Comparison of ENCODE assay signal across 17 cellular contexts in the genomic region with DNA sequence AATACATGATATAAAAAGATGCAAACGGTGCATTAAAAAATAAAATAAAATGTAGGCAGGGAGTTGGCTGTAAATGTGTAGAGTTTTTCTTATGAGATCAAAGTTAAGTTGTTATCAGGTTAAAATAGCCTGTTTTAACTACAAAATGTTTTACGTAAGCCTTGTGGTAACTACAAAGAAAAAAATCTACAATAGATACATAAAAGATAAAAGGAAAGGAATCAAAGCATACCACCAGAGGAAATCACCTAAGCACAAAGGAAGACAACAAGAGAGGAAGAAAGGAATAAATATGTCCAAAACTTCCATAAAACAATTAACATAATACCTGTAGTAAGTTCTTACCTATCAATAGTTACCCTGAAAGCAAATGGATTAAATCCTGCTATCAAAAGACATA.
"Had no signal": no experiment of that assay in that cellular context is flagged by ENCODE, and none has a peak within 500 bp of the region (broad histone marks: within the 10 kb centered on the region; RNA-seq: fewer than 3 reads in every experiment).

No MANE protein-coding gene starts in this region.

- H3K4me1 ChIP-seq: colonic mucosa, lower lobe of right lung, parathyroid adenoma, tibial artery had no signal

- H3K9ac ChIP-seq: parathyroid adenoma had no signal

- H3K27me3 Mint-ChIP-seq: brain had no signal

- H3K4me3 ChIP-seq: colonic mucosa, lower lobe of right lung, tibial artery had no signal

- H3K27me3 ChIP-seq: colonic mucosa, tibial artery had no signal

- ATAC-seq: lower lobe of right lung; sciatic nerve; SK-N-SH treated with all-trans-retinoic acid at 6 μM for 48 hours; stimulated activated effector memory CD8-positive, alpha-beta T cell treated with anti-CD3 and anti-CD28 coated beads, Interleukin-12 subunit alpha, Interleukin-12 subunit beta, amount 100 ng/mL, for 72 hours had no signal

- H2AFZ ChIP-seq: parathyroid adenoma had no signal

- H3K36me3 ChIP-seq: colonic mucosa, lower lobe of right lung, tibial artery had no signal

- H3K4me1 Mint-ChIP-seq: brain, nephron had no signal

- H3K27ac Mint-ChIP-seq: activated T-helper 2 cell treated with anti-CD3 and anti-CD28 coated beads, Interferon-gamma antibody, Interleukin-2, Interleukin-4, amounts not matched to agents 10 μg/mL and 5 μg/mL and 100 μg/mL, durations not matched to agents 14 hours and 24 hours and 36 hours; brain; nephron; stimulated activated effector memory CD8-positive, alpha-beta T cell treated with anti-CD3 and anti-CD28 coated beads, Interleukin-12 subunit alpha, Interleukin-12 subunit beta, amount 100 ng/mL, for 72 hours had no signal

- H3K4me3 Mint-ChIP-seq: brain; nephron; stimulated activated effector memory CD8-positive, alpha-beta T cell treated with anti-CD3 and anti-CD28 coated beads, Interleukin-12 subunit alpha, Interleukin-12 subunit beta, amount 100 ng/mL, for 72 hours had no signal

- H3K9me3 ChIP-seq: colonic mucosa had no signal

- H3K79me2 ChIP-seq: parathyroid adenoma had no signal

- H3K27ac ChIP-seq: colonic mucosa, lower lobe of right lung, parathyroid adenoma, tibial artery, VCaP had no signal

- DNase-seq: activated CD4-positive, CD25-positive, alpha-beta regulatory T cell treated with anti-CD3 and anti-CD28 coated beads, Interleukin-2, amount 50 U/mL, for 72 hours; anterior cingulate cortex; caudate nucleus; colonic mucosa; hypothalamus; islet precursor cell; lower lobe of right lung; stimulated activated CD4-positive, alpha-beta T cell treated with anti-CD3 and anti-CD28 coated beads, Interleukin-4, amount 100 ng/mL, for 24 hours; tibial artery had no signal
